In genomic region chr15:86063328-86064180, GRCh38 we compare ENCODE assay signal across 25 cellular contexts. TPM values are rescaled to one million over a fixed set of nuclear protein-coding genes. Genes with fewer than 3 reads are reported as not detected.
"Had no signal": no experiment of that assay in that cellular context is flagged by ENCODE, and none has a peak within 500 bp of the region (broad histone marks: within the 10 kb centered on the region; RNA-seq: fewer than 3 reads in every experiment).

No MANE protein-coding gene starts in this region.

- H3K36me3 ChIP-seq: breast epithelium, esophagus squamous epithelium, neutrophil, pancreas, sigmoid colon, spleen, upper lobe of left lung had no signal

- H3K4me1 Mint-ChIP-seq: activated CD4-positive, alpha-beta T cell treated with anti-CD3 and anti-CD28 coated beads, Interleukin-2, amount 10 ng/mL, durations not matched to agents 7 days and 5 days; stimulated activated memory B cell treated with anti-CD40 and anti-IgM and Interleukin-4, amounts not matched to agents 10 μg/mL and 1 μg/mL and 100 μg/mL, for 72 hours had no signal

- H2AFZ ChIP-seq: hepatocyte had no signal

- H3K27ac Mint-ChIP-seq: activated CD4-positive, alpha-beta T cell treated with anti-CD3 and anti-CD28 coated beads, Interleukin-2, amount 10 ng/mL, durations not matched to agents 7 days and 5 days; activated CD8-positive, alpha-beta T cell treated with anti-CD3 and anti-CD28 coated beads, Interleukin-2, amount 10 ng/mL, durations not matched to agents 7 days and 5 days; activated T-cell treated with anti-CD3 and anti-CD28 coated beads, Interleukin-2, amount 50 U/mL, for 24 hours; stimulated activated memory B cell treated with anti-CD40 and anti-IgM and Interleukin-4, amounts not matched to agents 10 μg/mL and 1 μg/mL and 100 μg/mL, for 72 hours had no signal

- DNase-seq: activated CD4-positive, alpha-beta T cell treated with anti-CD3 and anti-CD28 coated beads, Interleukin-2, amount 10 ng/mL, durations not matched to agents 7 days and 5 days; activated CD8-positive, alpha-beta T cell treated with anti-CD3 and anti-CD28 coated beads, Interleukin-2, amount 10 ng/mL, durations not matched to agents 7 days and 5 days; activated naive CD4-positive, alpha-beta T cell treated with anti-CD3 and anti-CD28 coated beads, Interleukin-2, amount 50 U/mL, for 16 hours; activated T-cell treated with anti-CD3 and anti-CD28 coated beads, Interleukin-2, amount 50 U/mL, for 24 hours; aorta; cerebellar nuclear complex; cortex of kidney; effector memory CD4-positive, alpha-beta T cell; esophagus squamous epithelium; left colon; pancreas; sigmoid colon; spleen; stimulated activated CD4-positive, alpha-beta T cell treated with anti-CD3 and anti-CD28 coated beads, Interleukin-4, amount 100 ng/mL, for 4 hours; T1000; testis; upper lobe of left lung had no signal

- H3K36me3 Mint-ChIP-seq: stimulated activated memory B cell treated with anti-CD40 and anti-IgM and Interleukin-4, amounts not matched to agents 10 μg/mL and 1 μg/mL and 100 μg/mL, for 72 hours had no signal

- H3K27me3 Mint-ChIP-seq: activated CD4-positive, alpha-beta T cell treated with anti-CD3 and anti-CD28 coated beads, Interleukin-2, amount 10 ng/mL, durations not matched to agents 7 days and 5 days; stimulated activated memory B cell treated with anti-CD40 and anti-IgM and Interleukin-4, amounts not matched to agents 10 μg/mL and 1 μg/mL and 100 μg/mL, for 72 hours had no signal

- H3K4me1 ChIP-seq: breast epithelium, esophagus squamous epithelium, pancreas, sigmoid colon, spleen, testis, upper lobe of left lung had no signal

- H3K27me3 ChIP-seq: hepatocyte, neutrophil, testis, upper lobe of left lung had no signal

- H3K4me2 ChIP-seq: hepatocyte had no signal

- H3K4me3 Mint-ChIP-seq: activated CD4-positive, alpha-beta T cell treated with anti-CD3 and anti-CD28 coated beads, Interleukin-2, amount 10 ng/mL, durations not matched to agents 7 days and 5 days; activated CD8-positive, alpha-beta T cell treated with anti-CD3 and anti-CD28 coated beads, Interleukin-2, amount 10 ng/mL, durations not matched to agents 7 days and 5 days; activated T-cell treated with anti-CD3 and anti-CD28 coated beads, Interleukin-2, amount 50 U/mL, for 24 hours; stimulated activated memory B cell treated with anti-CD40 and anti-IgM and Interleukin-4, amounts not matched to agents 10 μg/mL and 1 μg/mL and 100 μg/mL, for 72 hours had no signal

- H3K9me3 ChIP-seq: breast epithelium, esophagus squamous epithelium, neutrophil, pancreas, sigmoid colon, testis, upper lobe of left lung had no signal

- H3K27ac ChIP-seq: breast epithelium, esophagus squamous epithelium, hepatocyte, neutrophil, pancreas, sigmoid colon, spleen, testis, upper lobe of left lung had no signal

- H3K79me2 ChIP-seq: hepatocyte had no signal

- H3K4me3 ChIP-seq: breast epithelium, esophagus squamous epithelium, hepatocyte, lung, pancreas, sigmoid colon, spleen, testis, upper lobe of left lung had no signal

RNA-seq across cellular contexts. Expression of gene AGBL1, which starts 16.1 kb away (rescaled TPM):
- total RNA-seq: activated CD4-positive, alpha-beta T cell treated with anti-CD3 and anti-CD28 coated beads, Interleukin-2, amount 10 ng/mL, durations not matched to agents 7 days and 5 days; activated CD8-positive, alpha-beta T cell treated with anti-CD3 and anti-CD28 coated beads, Interleukin-2, amount 10 ng/mL, durations not matched to agents 7 days and 5 days; breast epithelium; endothelial cell of umbilical vein; glomerular endothelial cell; hepatocyte; spleen; T-helper 1 cell treated with Interleukin-12 subunit alpha and Interleukin-12 subunit beta and Interleukin-4 antibody, amounts not matched to agents 30 ng/mL and 1 ng/mL, for 36 hours had no signal
- polyA plus RNA-seq: aorta, endothelial cell of umbilical vein, hepatocyte, sigmoid colon, spleen had no signal
